Comparison of ENCODE assay signal across 8 cellular contexts in the genomic region with DNA sequence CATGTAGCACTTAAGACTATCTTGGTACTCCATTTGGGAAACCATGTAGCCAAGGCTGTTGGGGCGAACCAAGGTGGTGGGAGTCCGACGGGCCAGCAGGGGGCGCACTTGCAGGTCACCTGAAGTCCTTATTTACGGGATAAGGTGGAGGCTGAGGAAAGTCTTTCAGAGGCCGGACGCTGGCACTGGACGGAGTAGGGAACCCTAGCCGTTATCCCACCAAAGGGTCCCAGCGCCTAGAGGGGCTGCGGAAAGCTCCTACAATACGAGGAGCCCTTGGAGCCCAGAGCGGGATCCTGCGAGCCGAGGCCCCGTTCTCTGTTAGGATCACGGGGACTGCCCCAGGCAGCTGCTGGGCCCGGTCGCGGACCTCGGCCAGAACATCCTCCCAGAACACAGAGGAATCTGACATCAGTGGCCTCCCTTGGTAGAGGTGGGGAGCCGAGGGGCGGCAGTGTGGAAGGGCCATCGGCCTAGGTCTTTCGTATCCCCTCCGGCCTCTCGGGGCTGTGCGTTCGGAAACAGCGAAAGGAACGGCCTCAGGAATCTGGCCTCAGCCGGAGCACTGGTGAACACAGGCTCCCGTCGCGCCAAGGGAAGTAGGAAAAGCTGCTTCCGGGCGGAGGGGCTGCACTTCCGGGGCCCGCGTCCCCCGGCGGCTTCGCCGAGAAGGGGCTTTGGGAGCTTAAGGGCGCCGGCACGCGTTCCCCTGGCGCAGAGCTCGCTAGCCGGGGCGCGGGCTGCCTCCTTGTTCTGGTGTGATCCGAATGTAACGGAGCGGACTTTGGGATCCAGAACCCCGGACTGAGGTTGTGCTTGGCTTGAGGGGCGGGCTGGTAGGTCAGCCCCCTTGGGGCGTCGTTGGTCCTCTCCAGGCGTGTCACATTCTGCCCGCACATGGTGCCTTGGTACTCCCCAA. TPM values are rescaled to one million over a fixed set of nuclear protein-coding genes. Genes with fewer than 3 reads are reported as not detected.
DNase-seq lines count a peak whose midpoint lies in the region; ATAC-seq and TF ChIP-seq lines count a peak whose summit lies in the region.

No MANE protein-coding gene starts in this region.

- TF ChIP-seq POLR2A in NB4 (IDR thresholded peaks at IDR 0.05; ENCODE audit: extremely low read depth, insufficient read length): no peak

- TF ChIP-seq RAD21 in liver (IDR thresholded peaks at IDR 0.05): peak; percentile 65 to 74

- peak; percentile 66 for DNase-seq in NB4 (ENCODE audit: low read depth)
- DNase-seq in central memory CD4-positive, alpha-beta T cell: peak; percentile 66
- DNase-seq in stimulated activated CD4-positive, alpha-beta T cell treated with anti-CD3 and anti-CD28 coated beads, Interleukin-4, amount 100 ng/mL, for 24 hours: peak; percentile 82
- DNase-seq in 8988T: no peak

- peaks cover 0 to 25% (median 19%) of the 10 kb centered on the region in 4 donors for H3K4me1 ChIP-seq in liver (ENCODE audit: control insufficient read depth in 4 of 4, insufficient read depth in 4 of 4, low read length in 3 of 4)

- peak; percentile 55 for ATAC-seq in GM18511 (IDR thresholded peaks at IDR 0.05; ENCODE audit: unreplicated experiment)
- ATAC-seq in activated CD4-positive, CD25-positive, alpha-beta regulatory T cell treated with anti-CD3 and anti-CD28 coated beads, Interleukin-2, amount 50 U/mL, for 24 hours: peak; percentile 63 to 69
- ATAC-seq in HG03108 (IDR thresholded peaks at IDR 0.05; ENCODE audit: unreplicated experiment): no peak

- 7% methylated on average over 62 of the region's 62 CpGs for WGBS in liver

- peak overlapping the region in 1 of 2 donors; percentile 20 for H3K9ac ChIP-seq in liver (ENCODE audit: low read depth in 1 of 2, low read length in 2 of 2)

- H3K27me3 ChIP-seq in liver (ENCODE audit: control insufficient read depth in 4 of 4, insufficient read depth in 4 of 4, low read length in 3 of 4): no peaks in the 10 kb centered on the region

- no peaks in the 10 kb centered on the region for H3K36me3 ChIP-seq in liver (ENCODE audit: control insufficient read depth in 4 of 4, insufficient read depth in 3 of 4, low read depth in 1 of 4, low read length in 3 of 4)

- H3K27ac ChIP-seq in liver (ENCODE audit: low read depth in 1 of 2, low read length in 2 of 2): peak overlapping the region in 1 of 2 donors; percentile 48

- TF ChIP-seq CTCF in NB4 (IDR thresholded peaks at IDR 0.05; ENCODE audit: low read depth, low read length) (peak; percentile 73), liver (IDR thresholded peaks at IDR 0.05; ENCODE audit: low read depth, low read length, missing input control) (peak; percentile 82)

- no peaks in the 10 kb centered on the region for H3K9me3 ChIP-seq in liver (ENCODE audit: control insufficient read depth in 4 of 4, low read length in 3 of 4)

- no peak overlapping the region for H3K4me3 ChIP-seq in NB4 (ENCODE audit: low read depth, low read length)
- H3K4me3 ChIP-seq in liver (ENCODE audit: low read depth in 1 of 3, low read length in 3 of 3): peak overlapping the region; percentile 1 to 67 (median 53)

TF ChIP-seq in liver, 16 proteins besides CTCF, POLR2A, EP300 and RAD21:
- peak; percentile 30 for TF ChIP-seq YY1 (IDR thresholded peaks at IDR 0.05)
- TF ChIP-seq RXRA (IDR thresholded peaks at IDR 0.05): peak in 1 of 2 donors; percentile 43
- peak; percentile 20 to 26 for TF ChIP-seq GABPA (IDR thresholded peaks at IDR 0.05 in 1 of 2, conservative IDR thresholded peaks at IDR 0.05 in 1 of 2)
- no peak for TF ChIP-seq ZBTB33 (IDR thresholded peaks at IDR 0.05)
- TF ChIP-seq FOXA2 (IDR thresholded peaks at IDR 0.05): no peak

RNA-seq across cellular contexts. Expression of gene RPTN, which starts 29.9 kb away (rescaled TPM):
- not detected for total RNA-seq in liver
- polyA plus RNA-seq in liver: not detected

RNA-seq across cellular contexts. Expression of gene HRNR, which starts 35.1 kb away (rescaled TPM):
- not detected for total RNA-seq in liver
- under 1 TPM in 1 of 2 donors, not detected in 1; 0.04 TPM for polyA plus RNA-seq in liver
